ENCODE assay signal across 13 cellular contexts in genomic region chr4:81839347-81840042, GRCh38.
A peak's percentile ranks its signal among the peaks of the same experiment; 100 is the strongest.
DNase-seq lines count a peak whose midpoint lies in the region; ATAC-seq, FAIRE-seq and TF ChIP-seq lines count a peak whose summit lies in the region.
"Had no signal": no experiment of that assay in that cellular context is flagged by ENCODE, and none has a peak within 500 bp of the region (broad histone marks: within the 10 kb centered on the region; RNA-seq: fewer than 3 reads in every experiment).

No MANE protein-coding gene starts in this region.

- H3K27ac Mint-ChIP-seq in activated CD4-positive, alpha-beta memory T cell treated with anti-CD3 and anti-CD28 coated beads, Interleukin-2, amount 10 ng/mL, durations not matched to agents 7 days and 5 days, result no peak overlapping the region
- H3K27ac Mint-ChIP-seq: HFFc6 had no signal

- TF ChIP-seq CTCF in sigmoid colon (IDR thresholded peaks at IDR 0.05) (no peak), GM13977 (IDR thresholded peaks at IDR 0.05; ENCODE audit: extremely low read depth, insufficient read depth, missing control alignments) (no peak)

- no peak overlapping the region for H3K27ac ChIP-seq in sigmoid colon
- H3K27ac ChIP-seq: tibial artery had no signal

- ATAC-seq in HG03457 (IDR thresholded peaks at IDR 0.05; ENCODE audit: unreplicated experiment) (peak; percentile 57), GM21515 (IDR thresholded peaks at IDR 0.05; ENCODE audit: unreplicated experiment) (no peak)

- H3K9me3 ChIP-seq in sigmoid colon, result no peaks in the 10 kb centered on the region
- H3K9me3 ChIP-seq: tibial artery had no signal

- intact Hi-C loops in sigmoid colon (cut with DNase I), result loop anchor here (10.0 kb wide), 1 partner anchor 445 kb away; no protein-coding TSS in a partner anchor

- TF ChIP-seq POLR2A in sigmoid colon (IDR thresholded peaks at IDR 0.05), result no peak

- TF ChIP-seq EP300 in sigmoid colon (IDR thresholded peaks at IDR 0.05), result no peak

- no peaks in the 10 kb centered on the region for H3K9me3 Mint-ChIP-seq in activated CD4-positive, alpha-beta memory T cell treated with anti-CD3 and anti-CD28 coated beads, Interleukin-2, amount 10 ng/mL, durations not matched to agents 7 days and 5 days

- no peaks in the 10 kb centered on the region for H3K4me1 ChIP-seq in sigmoid colon
- H3K4me1 ChIP-seq: tibial artery had no signal

- H3K4me3 Mint-ChIP-seq in activated CD4-positive, alpha-beta memory T cell treated with anti-CD3 and anti-CD28 coated beads, Interleukin-2, amount 10 ng/mL, durations not matched to agents 7 days and 5 days, result no peak overlapping the region
- H3K4me3 Mint-ChIP-seq: HFFc6 had no signal

- no peaks in the 10 kb centered on the region for H3K4me1 Mint-ChIP-seq in activated CD4-positive, alpha-beta memory T cell treated with anti-CD3 and anti-CD28 coated beads, Interleukin-2, amount 10 ng/mL, durations not matched to agents 7 days and 5 days

- 39 to 64% methylated on average over 1 of the region's 1 CpG for WGBS in sigmoid colon, 2 donors

- H3K27me3 ChIP-seq in sigmoid colon, result no peaks in the 10 kb centered on the region
- H3K27me3 ChIP-seq: tibial artery had no signal

- no peak overlapping the region for H3K4me3 ChIP-seq in sigmoid colon
- H3K4me3 ChIP-seq: tibial artery had no signal

- CTCF ChIA-PET in activated CD4-positive, alpha-beta memory T cell treated with anti-CD3 and anti-CD28 coated beads, Interleukin-2, amount 10 ng/mL, durations not matched to agents 7 days and 5 days (lab: Charles Lee), result interaction anchor here (0.8 kb wide), 1 partner anchor 372 kb away, joined by 3 read pairs; no protein-coding TSS in a partner anchor

- POLR2A ChIA-PET in activated CD4-positive, alpha-beta memory T cell treated with anti-CD3 and anti-CD28 coated beads, Interleukin-2, amount 10 ng/mL, durations not matched to agents 7 days and 5 days (lab: Charles Lee), result no interaction called here

- in situ Hi-C loops in GM13977 (cut with MboI; ENCODE audit: low pct_unique_long_range_greater_than_20kb, low sequenced_read_pairs, unreplicated experiment), result loop anchor here (10.0 to 25.0 kb wide), 2 partner anchors 373 to 375 kb away; no protein-coding TSS in a partner anchor

- H3K36me3 ChIP-seq in sigmoid colon, result no peaks in the 10 kb centered on the region
- H3K36me3 ChIP-seq: tibial artery had no signal

- no peaks in the 10 kb centered on the region for H3K36me3 Mint-ChIP-seq in activated CD4-positive, alpha-beta memory T cell treated with anti-CD3 and anti-CD28 coated beads, Interleukin-2, amount 10 ng/mL, durations not matched to agents 7 days and 5 days (ENCODE audit: low read depth)

- peak; percentile 68 for FAIRE-seq in RCC 7860 (lab: Jason Lieb, UNC)
- FAIRE-seq: GM19239 had no signal

- DNase-seq in stimulated activated CD4-positive, alpha-beta T cell treated with anti-CD3 and anti-CD28 coated beads, Interleukin-15, amount 100 ng/mL, for 24 hours, result peak; percentile 24
- DNase-seq in stimulated activated CD4-positive, alpha-beta T cell treated with anti-CD3 and anti-CD28 coated beads, Interleukin-4, amount 100 ng/mL, for 1 hour, result no peak
- peak; percentile 51 for DNase-seq in RCC 7860 (ENCODE audit: low spot score)
- no peak for DNase-seq in sigmoid colon
- DNase-seq in GM13977 (ENCODE audit: low spot score), result no peak
- no peak for DNase-seq in activated CD4-positive, alpha-beta memory T cell treated with anti-CD3 and anti-CD28 coated beads, Interleukin-2, amount 10 ng/mL, durations not matched to agents 7 days and 5 days
- DNase-seq: activated T-cell treated with anti-CD3 and anti-CD28 coated beads, Interleukin-2, amount 50 U/mL, for 1 hour; HFFc6; NCI-H1048; tibial artery had no signal

- no peaks in the 10 kb centered on the region for H3K27me3 Mint-ChIP-seq in activated CD4-positive, alpha-beta memory T cell treated with anti-CD3 and anti-CD28 coated beads, Interleukin-2, amount 10 ng/mL, durations not matched to agents 7 days and 5 days

Comparison
In these comparisons a context has a peak if more than half of its experiments do, and no peak if none do; other contexts are left out.
1. DNase-seq: peak in stimulated activated CD4-positive, alpha-beta T cell treated with anti-CD3 and anti-CD28 coated beads, Interleukin-15, amount 100 ng/mL, for 24 hours (single experiment) and RCC 7860 (single experiment); none in stimulated activated CD4-positive, alpha-beta T cell treated with anti-CD3 and anti-CD28 coated beads, Interleukin-4, amount 100 ng/mL, for 1 hour (single experiment), sigmoid colon (single experiment), GM13977 (single experiment) and activated CD4-positive, alpha-beta memory T cell treated with anti-CD3 and anti-CD28 coated beads, Interleukin-2, amount 10 ng/mL, durations not matched to agents 7 days and 5 days (single experiment).